ENCODE assay signal across 1 cellular context in the genomic region with DNA sequence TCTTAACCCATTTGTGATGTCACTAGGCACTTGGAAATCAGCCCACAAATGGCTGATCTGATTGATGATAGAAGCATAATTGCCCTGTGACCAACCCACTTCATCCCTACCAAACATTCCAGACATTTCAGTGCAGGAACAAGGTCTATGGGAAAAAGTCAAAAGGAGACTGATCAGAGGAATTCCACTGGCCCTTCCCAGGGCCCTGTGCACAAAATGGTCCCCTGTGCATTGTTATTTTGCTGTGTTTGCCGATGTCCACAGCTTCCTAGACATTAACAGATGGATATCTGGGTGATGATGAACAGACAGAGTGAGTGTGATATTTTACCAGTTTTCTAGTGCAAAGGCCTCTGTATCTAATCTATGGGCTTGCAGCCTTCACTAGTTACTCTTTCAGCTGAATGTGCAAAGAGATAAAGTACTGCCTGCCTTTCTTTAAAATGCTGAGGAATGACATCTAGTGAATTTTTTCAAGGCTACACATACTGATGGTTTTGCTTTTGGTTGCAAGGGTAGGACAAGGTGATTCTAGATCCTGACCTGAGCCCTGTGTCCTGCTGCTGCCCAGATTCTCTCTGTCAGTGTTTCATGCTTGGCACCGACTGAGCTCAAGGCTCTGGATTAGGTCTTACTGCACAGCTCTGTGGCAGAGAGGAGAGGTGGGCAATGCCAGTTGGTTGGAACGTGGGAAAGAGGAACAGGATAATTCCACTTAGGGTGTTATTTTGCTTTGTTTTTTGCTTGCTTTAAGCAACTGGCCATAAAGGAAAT.
TF ChIP-seq lines count a peak whose summit lies in the region.

No MANE protein-coding gene starts in this region.

TF ChIP-seq in GM23338, 12 proteins besides CTCF, POLR2A, EP300 and RAD21 (continued from another document):
- TF ChIP-seq, protein P1, sequence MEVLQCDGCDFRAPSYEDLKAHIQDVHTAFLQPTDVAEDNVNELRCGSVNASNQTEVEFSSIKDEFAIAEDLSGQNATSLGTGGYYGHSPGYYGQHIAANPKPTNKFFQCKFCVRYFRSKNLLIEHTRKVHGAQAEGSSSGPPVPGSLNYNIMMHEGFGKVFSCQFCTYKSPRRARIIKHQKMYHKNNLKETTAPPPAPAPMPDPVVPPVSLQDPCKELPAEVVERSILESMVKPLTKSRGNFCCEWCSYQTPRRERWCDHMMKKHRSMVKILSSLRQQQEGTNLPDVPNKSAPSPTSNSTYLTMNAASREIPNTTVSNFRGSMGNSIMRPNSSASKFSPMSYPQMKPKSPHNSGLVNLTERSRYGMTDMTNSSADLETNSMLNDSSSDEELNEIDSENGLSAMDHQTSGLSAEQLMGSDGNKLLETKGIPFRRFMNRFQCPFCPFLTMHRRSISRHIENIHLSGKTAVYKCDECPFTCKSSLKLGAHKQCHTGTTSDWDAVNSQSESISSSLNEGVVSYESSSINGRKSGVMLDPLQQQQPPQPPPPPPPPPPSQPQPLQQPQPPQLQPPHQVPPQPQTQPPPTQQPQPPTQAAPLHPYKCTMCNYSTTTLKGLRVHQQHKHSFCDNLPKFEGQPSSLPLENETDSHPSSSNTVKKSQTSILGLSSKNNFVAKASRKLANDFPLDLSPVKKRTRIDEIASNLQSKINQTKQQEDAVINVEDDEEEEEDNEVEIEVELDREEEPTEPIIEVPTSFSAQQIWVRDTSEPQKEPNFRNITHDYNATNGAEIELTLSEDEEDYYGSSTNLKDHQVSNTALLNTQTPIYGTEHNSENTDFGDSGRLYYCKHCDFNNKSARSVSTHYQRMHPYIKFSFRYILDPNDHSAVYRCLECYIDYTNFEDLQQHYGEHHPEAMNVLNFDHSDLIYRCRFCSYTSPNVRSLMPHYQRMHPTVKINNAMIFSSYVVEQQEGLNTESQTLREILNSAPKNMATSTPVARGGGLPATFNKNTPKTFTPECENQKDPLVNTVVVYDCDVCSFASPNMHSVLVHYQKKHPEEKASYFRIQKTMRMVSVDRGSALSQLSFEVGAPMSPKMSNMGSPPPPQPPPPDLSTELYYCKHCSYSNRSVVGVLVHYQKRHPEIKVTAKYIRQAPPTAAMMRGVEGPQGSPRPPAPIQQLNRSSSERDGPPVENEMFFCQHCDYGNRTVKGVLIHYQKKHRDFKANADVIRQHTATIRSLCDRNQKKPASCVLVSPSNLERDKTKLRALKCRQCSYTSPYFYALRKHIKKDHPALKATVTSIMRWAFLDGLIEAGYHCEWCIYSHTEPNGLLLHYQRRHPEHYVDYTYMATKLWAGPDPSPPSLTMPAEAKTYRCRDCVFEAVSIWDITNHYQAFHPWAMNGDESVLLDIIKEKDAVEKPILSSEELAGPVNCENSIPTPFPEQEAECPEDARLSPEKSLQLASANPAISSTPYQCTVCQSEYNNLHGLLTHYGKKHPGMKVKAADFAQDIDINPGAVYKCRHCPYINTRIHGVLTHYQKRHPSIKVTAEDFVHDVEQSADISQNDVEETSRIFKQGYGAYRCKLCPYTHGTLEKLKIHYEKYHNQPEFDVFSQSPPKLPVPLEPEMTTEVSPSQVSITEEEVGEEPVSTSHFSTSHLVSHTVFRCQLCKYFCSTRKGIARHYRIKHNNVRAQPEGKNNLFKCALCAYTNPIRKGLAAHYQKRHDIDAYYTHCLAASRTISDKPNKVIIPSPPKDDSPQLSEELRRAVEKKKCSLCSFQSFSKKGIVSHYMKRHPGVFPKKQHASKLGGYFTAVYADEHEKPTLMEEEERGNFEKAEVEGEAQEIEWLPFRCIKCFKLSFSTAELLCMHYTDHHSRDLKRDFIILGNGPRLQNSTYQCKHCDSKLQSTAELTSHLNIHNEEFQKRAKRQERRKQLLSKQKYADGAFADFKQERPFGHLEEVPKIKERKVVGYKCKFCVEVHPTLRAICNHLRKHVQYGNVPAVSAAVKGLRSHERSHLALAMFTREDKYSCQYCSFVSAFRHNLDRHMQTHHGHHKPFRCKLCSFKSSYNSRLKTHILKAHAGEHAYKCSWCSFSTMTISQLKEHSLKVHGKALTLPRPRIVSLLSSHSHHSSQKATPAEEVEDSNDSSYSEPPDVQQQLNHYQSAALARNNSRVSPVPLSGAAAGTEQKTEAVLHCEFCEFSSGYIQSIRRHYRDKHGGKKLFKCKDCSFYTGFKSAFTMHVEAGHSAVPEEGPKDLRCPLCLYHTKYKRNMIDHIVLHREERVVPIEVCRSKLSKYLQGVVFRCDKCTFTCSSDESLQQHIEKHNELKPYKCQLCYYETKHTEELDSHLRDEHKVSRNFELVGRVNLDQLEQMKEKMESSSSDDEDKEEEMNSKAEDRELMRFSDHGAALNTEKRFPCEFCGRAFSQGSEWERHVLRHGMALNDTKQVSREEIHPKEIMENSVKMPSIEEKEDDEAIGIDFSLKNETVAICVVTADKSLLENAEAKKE (CRISPR knock-in tag; IDR thresholded peaks at IDR 0.05), result no peak
- TF ChIP-seq CREB1 (CRISPR knock-in tag; IDR thresholded peaks at IDR 0.05; ENCODE audit: low read depth) (no peak), ZNF114 (CRISPR knock-in tag; IDR thresholded peaks at IDR 0.05) (no peak), JUNB (IDR thresholded peaks at IDR 0.05; ENCODE audit: unreplicated experiment) (no peak), EZH2 (IDR thresholded peaks at IDR 0.05; ENCODE audit: low read depth, unreplicated experiment) (no peak), NANOG (IDR thresholded peaks at IDR 0.05; ENCODE audit: borderline replicate concordance) (no peak)
- TF ChIP-seq, protein P2, sequence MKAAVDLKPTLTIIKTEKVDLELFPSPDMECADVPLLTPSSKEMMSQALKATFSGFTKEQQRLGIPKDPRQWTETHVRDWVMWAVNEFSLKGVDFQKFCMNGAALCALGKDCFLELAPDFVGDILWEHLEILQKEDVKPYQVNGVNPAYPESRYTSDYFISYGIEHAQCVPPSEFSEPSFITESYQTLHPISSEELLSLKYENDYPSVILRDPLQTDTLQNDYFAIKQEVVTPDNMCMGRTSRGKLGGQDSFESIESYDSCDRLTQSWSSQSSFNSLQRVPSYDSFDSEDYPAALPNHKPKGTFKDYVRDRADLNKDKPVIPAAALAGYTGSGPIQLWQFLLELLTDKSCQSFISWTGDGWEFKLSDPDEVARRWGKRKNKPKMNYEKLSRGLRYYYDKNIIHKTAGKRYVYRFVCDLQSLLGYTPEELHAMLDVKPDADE (IDR thresholded peaks at IDR 0.05), result no peak
TF ChIP-seq in GM23338: peak in this region for 0.
